Comparison of ENCODE assay signal across 8 cellular contexts in the genomic region with DNA sequence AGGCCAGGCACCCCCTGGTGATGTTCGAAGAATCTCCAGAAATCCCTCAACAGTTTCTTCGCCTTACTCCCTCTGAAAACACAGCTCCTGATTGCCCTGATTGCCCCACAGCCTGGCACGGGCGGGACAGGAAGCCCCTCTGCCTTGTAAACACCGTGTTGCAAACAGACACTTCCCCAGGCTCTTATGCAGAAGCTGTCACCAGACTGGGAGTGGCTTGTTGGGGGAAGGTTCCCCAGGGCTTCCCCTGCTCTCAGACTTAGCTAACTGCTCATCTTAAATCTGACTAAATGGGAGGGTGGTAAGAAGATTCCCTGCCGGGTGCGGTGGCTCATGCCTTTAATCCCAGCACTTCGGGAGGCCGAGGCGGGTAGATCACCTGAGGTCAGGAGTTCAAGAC. TPM values are rescaled to one million over a fixed set of nuclear protein-coding genes. Genes with fewer than 3 reads are reported as not detected.
DNase-seq lines count a peak whose midpoint lies in the region; ATAC-seq and TF ChIP-seq lines count a peak whose summit lies in the region.

No MANE protein-coding gene starts in this region.

- H3K27ac Mint-ChIP-seq in stimulated activated naive B cell treated with anti-CD40 and anti-IgM and Interleukin-4, amounts not matched to agents 10 μg/mL and 1 μg/mL and 100 μg/mL, for 72 hours = peak overlapping the region; percentile 97

- no peak for TF ChIP-seq CTCF in GM12865 (IDR thresholded peaks at IDR 0.05; ENCODE audit: insufficient read depth, low read depth, low read length, missing control alignments)

- H3K27me3 Mint-ChIP-seq in stimulated activated naive B cell treated with anti-CD40 and anti-IgM and Interleukin-4, amounts not matched to agents 10 μg/mL and 1 μg/mL and 100 μg/mL, for 72 hours = no peaks in the 10 kb centered on the region

- peaks cover 58 to 88% of the 10 kb centered on the region in 2 donors for H3K4me1 Mint-ChIP-seq in stimulated activated naive B cell treated with anti-CD40 and anti-IgM and Interleukin-4, amounts not matched to agents 10 μg/mL and 1 μg/mL and 100 μg/mL, for 72 hours

- H3K4me3 Mint-ChIP-seq in stimulated activated naive B cell treated with anti-CD40 and anti-IgM and Interleukin-4, amounts not matched to agents 10 μg/mL and 1 μg/mL and 100 μg/mL, for 72 hours = peak overlapping the region; percentile 75 to 84

- H3K9me3 Mint-ChIP-seq in stimulated activated naive B cell treated with anti-CD40 and anti-IgM and Interleukin-4, amounts not matched to agents 10 μg/mL and 1 μg/mL and 100 μg/mL, for 72 hours = peaks cover 2 to 7% of the 10 kb centered on the region in 2 donors

- peak; percentile 95 to 99 for ATAC-seq in stimulated activated naive B cell treated with anti-CD40 and anti-IgM and Interleukin-4, amounts not matched to agents 10 μg/mL and 1 μg/mL and 100 μg/mL, for 72 hours (replicated peaks)
- ATAC-seq in HG02970 (IDR thresholded peaks at IDR 0.05; ENCODE audit: low FRiP score, unreplicated experiment) = no peak

- H3K36me3 Mint-ChIP-seq in stimulated activated naive B cell treated with anti-CD40 and anti-IgM and Interleukin-4, amounts not matched to agents 10 μg/mL and 1 μg/mL and 100 μg/mL, for 72 hours = peaks cover 24 to 75% of the 10 kb centered on the region in 2 donors

- peak; percentile 87 for DNase-seq in GM12865 (ENCODE audit: low read depth)
- peak; percentile 83 to 84 for DNase-seq in Kasumi-1 (lab: John Stamatoyannopoulos, UW)
- DNase-seq in activated T-cell treated with anti-CD3 and anti-CD28 coated beads for 1 hour (ENCODE audit: low read depth) = peak; percentile 63
- peak; percentile 44 for DNase-seq in iPS-NIHi11 (ENCODE audit: low spot score)
- peak; percentile 63 for DNase-seq in stimulated activated naive B cell treated with anti-CD40 and anti-IgM and Interleukin-4, amounts not matched to agents 10 μg/mL and 1 μg/mL and 100 μg/mL, for 72 hours
- no peak for DNase-seq in ureter (ENCODE audit: low spot score)
- DNase-seq in NCI-H2029 treated with DMSO at 0.1 percent for 48 hours (lab: John Stamatoyannopoulos, UW) = no peak

- H3K4me3 ChIP-seq in GM12865 (ENCODE audit: low read depth, low read length) = no peak overlapping the region

RNA-seq across cellular contexts. Expression of gene PIK3R5, which starts 11.2 kb away (rescaled TPM):
- 8.4 TPM for total RNA-seq in ureter

Comparison
In these comparisons a context has a peak if more than half of its experiments do, and no peak if none do; other contexts are left out.
1. DNase-seq: peak in GM12865 (single experiment), Kasumi-1 (2 of 2), activated T-cell treated with anti-CD3 and anti-CD28 coated beads for 1 hour (single experiment), iPS-NIHi11 (single experiment) and stimulated activated naive B cell treated with anti-CD40 and anti-IgM and Interleukin-4, amounts not matched to agents 10 μg/mL and 1 μg/mL and 100 μg/mL, for 72 hours (single experiment); none in ureter (single experiment) and NCI-H2029 treated with DMSO at 0.1 percent for 48 hours (single experiment).